9 cellular contexts compared by ENCODE assay signal in genomic region chr4:5037553-5038551, GRCh38. TPM values are rescaled to one million over a fixed set of nuclear protein-coding genes. Genes with fewer than 3 reads are reported as not detected.
DNase-seq lines count a peak whose midpoint lies in the region; ATAC-seq, FAIRE-seq and TF ChIP-seq lines count a peak whose summit lies in the region.
"Had no signal": no experiment of that assay in that cellular context is flagged by ENCODE, and none has a peak within 500 bp of the region (broad histone marks: within the 10 kb centered on the region; RNA-seq: fewer than 3 reads in every experiment).

No MANE protein-coding gene starts in this region.

- CTCF ChIA-PET in HepG2 (lab: Yijun Ruan, JAX; ENCODE audit: low intra/inter-chr PET ratio, low total read pairs) = no interaction called here

- TF ChIP-seq RAD21 in HepG2 (CRISPR knock-in tag; IDR thresholded peaks at IDR 0.05) = no peak

- peaks cover 34% of the 10 kb centered on the region for H3K4me1 Mint-ChIP-seq in astrocyte (ENCODE audit: low read depth, unreplicated experiment)

- in situ Hi-C loops in HepG2 (cut with HindIII; ENCODE audit: extremely low pct_ligation_motif_present, low pct_unique_long_range_greater_than_20kb) = no loop called here
- in situ Hi-C loops in G401 (cut with HindIII; ENCODE audit: low sequenced_read_pairs) = no loop called here

- peak overlapping the region; percentile 55 for H3K4me3 Mint-ChIP-seq in astrocyte (ENCODE audit: unreplicated experiment)
- H3K4me3 Mint-ChIP-seq: T-helper 1 cell treated with Interleukin-12 subunit alpha and Interleukin-12 subunit beta and Interleukin-4 antibody, amounts not matched to agents 30 μg/mL and 1 μg/mL, for 36 hours had no signal

- TF ChIP-seq EP300 in HepG2 (IDR thresholded peaks at IDR 0.05; ENCODE audit: low read depth in 2 of 2, low read length in 2 of 2) (no peak), HepG2 (CRISPR knock-in tag; IDR thresholded peaks at IDR 0.05; ENCODE audit: borderline replicate concordance) (no peak)

- ATAC-seq in HepG2 (no peak; the same call in 2 of the 3 replicates), GM18867 (IDR thresholded peaks at IDR 0.05; ENCODE audit: unreplicated experiment) (no peak), GM21619 (IDR thresholded peaks at IDR 0.05; ENCODE audit: unreplicated experiment) (no peak)

- H3K27ac ChIP-seq in astrocyte (ENCODE audit: low read depth, low read length) (peak overlapping the region; percentile 72), HepG2 (ENCODE audit: extremely low read length, insufficient read depth, low read length) (no peak overlapping the region)

- H3K4me3 ChIP-seq in astrocyte (ENCODE audit: insufficient read depth, low read depth, low read length) (no peak overlapping the region), HepG2 (replicated peaks in 1 of 3; ENCODE audit: insufficient read depth in 1 of 3, low read depth in 2 of 3, low read length in 3 of 3) (no peak overlapping the region)

- DNase-seq in AG08396 (ENCODE audit: low spot score) (peak; percentile 79), HUDEP-2 (lab: John Stamatoyannopoulos, UW; ENCODE audit: unreplicated experiment in 76 of 76) (peak in 42 of 76 experiments; percentile 8 to 75 (median 40)), astrocyte (ENCODE audit: low read depth) (peak; percentile 94), HepG2 (ENCODE audit: low spot score) (peak; percentile 38), G401 (ENCODE audit: low spot score) (no peak)
- DNase-seq in NK-92 treated with Interleukin-12 subunit alpha and Interleukin-12 subunit beta, amount 100 ng/mL, for 24 hours (lab: John Stamatoyannopoulos, UW) = no peak

- H3K4me1 ChIP-seq in astrocyte (ENCODE audit: insufficient read depth, low read length) = peaks cover 30% of the 10 kb centered on the region
- H3K4me1 ChIP-seq in HepG2 (ENCODE audit: insufficient read depth, low read length) = no peaks in the 10 kb centered on the region

- H4K20me1 ChIP-seq in astrocyte (ENCODE audit: insufficient read depth, low read length) (no peaks in the 10 kb centered on the region), HepG2 (ENCODE audit: insufficient read depth, low read length) (no peaks in the 10 kb centered on the region)

- BruUV-seq in HepG2 (replicated peaks; lab: Mats Ljungman, UMichigan) = no TSS peak

- no peak overlapping the region for H2AFZ ChIP-seq in astrocyte (ENCODE audit: low read depth, low read length)
- H2AFZ ChIP-seq in HepG2 (ENCODE audit: low read length) = no peak overlapping the region

- H3K27me3 ChIP-seq in astrocyte (ENCODE audit: insufficient read depth, low read length) (no peaks in the 10 kb centered on the region), HepG2 (ENCODE audit: control insufficient read depth in 1 of 2, insufficient read depth in 2 of 2, low read length in 2 of 2) (peaks cover 0 to 10% of the 10 kb centered on the region in 2 experiments; a peak in 2 of 5 replicates)

- no peaks in the 10 kb centered on the region for H3K79me2 ChIP-seq in astrocyte (ENCODE audit: insufficient read depth, low read length)
- no peaks in the 10 kb centered on the region for H3K79me2 ChIP-seq in HepG2 (ENCODE audit: insufficient read depth, low read length)

- peak overlapping the region; percentile 99 for H3K27ac Mint-ChIP-seq in astrocyte (ENCODE audit: unreplicated experiment)
- H3K27ac Mint-ChIP-seq: T-helper 1 cell treated with Interleukin-12 subunit alpha and Interleukin-12 subunit beta and Interleukin-4 antibody, amounts not matched to agents 30 μg/mL and 1 μg/mL, for 36 hours had no signal

- no peaks in the 10 kb centered on the region for H3K36me3 Mint-ChIP-seq in astrocyte (ENCODE audit: low read depth, unreplicated experiment)

- H3K9me3 ChIP-seq in astrocyte (ENCODE audit: insufficient read depth, low read depth, low read length) (no peaks in the 10 kb centered on the region), HepG2 (ENCODE audit: low read length) (no peaks in the 10 kb centered on the region)

- peak overlapping the region; percentile 64 for H3K4me2 ChIP-seq in astrocyte (ENCODE audit: low read length)
- no peak overlapping the region for H3K4me2 ChIP-seq in HepG2 (ENCODE audit: low read depth, low read length)

- intact Hi-C loops in HepG2 (cut with micrococcal nuclease; ENCODE audit: unreplicated experiment) = no loop called here

- H3K27me3 Mint-ChIP-seq in astrocyte (ENCODE audit: low read depth, unreplicated experiment) = peaks cover 3% of the 10 kb centered on the region

- H3K36me3 ChIP-seq in astrocyte (ENCODE audit: insufficient read depth, low read length) (no peaks in the 10 kb centered on the region), HepG2 (replicated peaks in 1 of 2; ENCODE audit: control insufficient read depth in 1 of 2, insufficient read depth in 2 of 2, low read length in 2 of 2) (no peaks in the 10 kb centered on the region)

- TF ChIP-seq POLR2A in HepG2 (IDR thresholded peaks at IDR 0.05; ENCODE audit: insufficient read depth in 1 of 2, low read depth in 2 of 2, low read length in 2 of 2) = no peak

- peak; percentile 97 for FAIRE-seq in astrocyte (lab: Jason Lieb, UNC)
- FAIRE-seq in HepG2 (lab: Jason Lieb, UNC) = no peak

- H3K9ac ChIP-seq in astrocyte (ENCODE audit: low read length) (peak overlapping the region; percentile 34), HepG2 (ENCODE audit: insufficient read depth, low read depth, low read length) (no peak overlapping the region)

- TF ChIP-seq CTCF in astrocyte (IDR thresholded peaks at IDR 0.05; ENCODE audit: insufficient read depth, low read depth, low read length) = no peak
- no peak for TF ChIP-seq CTCF in HepG2 (CRISPR knock-in tag; IDR thresholded peaks at IDR 0.05)

- WGBS in HepG2 (ENCODE audit: low lambda C conversion rate) = 13% methylated on average over 8 of the region's 8 CpGs

- no peaks in the 10 kb centered on the region for H3K9me3 Mint-ChIP-seq in astrocyte (ENCODE audit: unreplicated experiment)
- H3K9me3 Mint-ChIP-seq: T-helper 1 cell treated with Interleukin-12 subunit alpha and Interleukin-12 subunit beta and Interleukin-4 antibody, amounts not matched to agents 30 μg/mL and 1 μg/mL, for 36 hours had no signal

- POLR2A ChIA-PET in HepG2 (lab: Yijun Ruan, JAX) = no interaction called here

TF ChIP-seq in HepG2, 621 proteins besides CTCF, POLR2A, EP300 and RAD21 (continues in another document):
- 0 out of 2 replicates have a peak, but pooled peaks have one; percentile 24 for TF ChIP-seq CEBPG (CRISPR knock-in tag; IDR thresholded peaks at IDR 0.05)
- TF ChIP-seq CEBPB (IDR thresholded peaks at IDR 0.05; ENCODE audit: borderline replicate concordance, low read depth, low read length) = peak; percentile 78; the same call in 1 of the 2 replicates

RNA-seq across cellular contexts. Expression of gene STK32B, which starts 13.4 kb away (rescaled TPM):
- total RNA-seq in astrocyte (2.1 and 2.9 TPM in 2 replicates), HepG2 (2016; rRNA removed; fragmentation: Illumina TruSeq; extraction: Trizol) (not detected in 2 replicates)
- not detected in 2 replicates for total RNA-seq in HepG2 (2016; cell fraction: cytosol; rRNA removed; fragmentation: Illumina TruSeq; extraction: Trizol; ENCODE audit: low read depth)
- not detected in 2 replicates for total RNA-seq in HepG2 (2016; cell fraction: insoluble cytoplasmic fraction; rRNA removed; fragmentation: Illumina TruSeq; extraction: Trizol)
- not detected in 2 replicates for total RNA-seq in HepG2 (2016; cell fraction: membrane; rRNA removed; fragmentation: Illumina TruSeq; extraction: Trizol)
- total RNA-seq in HepG2 (2016; cell fraction: nucleus; rRNA removed; fragmentation: Illumina TruSeq; extraction: Trizol) = not detected in 2 replicates
- polyA plus RNA-seq in HepG2 (2011; rRNA removed) = not detected in 2 replicates
- not detected in 2 replicates for polyA plus RNA-seq in HepG2 (2011; cell fraction: cytosol; rRNA removed)
- polyA plus RNA-seq in HepG2 (2011; cell fraction: nucleus; rRNA removed) = not detected in 2 replicates
- not detected in 2 replicates for polyA plus RNA-seq in HepG2 (2012)
- polyA plus RNA-seq in HepG2 (2016; cell fraction: cytosol; fragmentation: Illumina TruSeq; extraction: Trizol; ENCODE audit: low read depth) = not detected in 2 replicates
- not detected in 2 replicates for polyA plus RNA-seq in HepG2 (2016; cell fraction: insoluble cytoplasmic fraction; fragmentation: Illumina TruSeq; extraction: Trizol; ENCODE audit: low read depth)
- polyA plus RNA-seq in HepG2 (2016; cell fraction: membrane; fragmentation: Illumina TruSeq; extraction: Trizol; ENCODE audit: low read depth) = not detected in 2 replicates
- polyA plus RNA-seq in HepG2 (2016; cell fraction: nucleus; fragmentation: Illumina TruSeq; extraction: Trizol; ENCODE audit: insufficient read depth, low read depth) = not detected in 2 replicates
- polyA minus RNA-seq in HepG2 (2011; rRNA and poly(A)+ RNA removed; ENCODE audit: low replicate concordance) = not detected in 2 replicates
- polyA minus RNA-seq in HepG2 (2011; cell fraction: cytosol; rRNA and poly(A)+ RNA removed) = not detected in 2 replicates
- not detected in 2 replicates for polyA minus RNA-seq in HepG2 (2011; cell fraction: nucleus; rRNA and poly(A)+ RNA removed)
- 0.06 and 1.9 TPM in 2 replicates for total RNA-seq in G401 (2014; rRNA removed; shearing (Covaris generic))

RNA-seq across cellular contexts. Expression of gene CYTL1, which starts 18.6 kb away (rescaled TPM):
- total RNA-seq in astrocyte (9.2 and 9.6 TPM in 2 replicates), HepG2 (2016; rRNA removed; fragmentation: Illumina TruSeq; extraction: Trizol) (not detected in 2 replicates)
- not detected in 2 replicates for total RNA-seq in HepG2 (2016; cell fraction: cytosol; rRNA removed; fragmentation: Illumina TruSeq; extraction: Trizol; ENCODE audit: low read depth)
- total RNA-seq in HepG2 (2016; cell fraction: insoluble cytoplasmic fraction; rRNA removed; fragmentation: Illumina TruSeq; extraction: Trizol) = not detected in 2 replicates
- total RNA-seq in HepG2 (2016; cell fraction: membrane; rRNA removed; fragmentation: Illumina TruSeq; extraction: Trizol) = not detected in 2 replicates
- not detected in 2 replicates for total RNA-seq in HepG2 (2016; cell fraction: nucleus; rRNA removed; fragmentation: Illumina TruSeq; extraction: Trizol)
- polyA plus RNA-seq in HepG2 (2011; rRNA removed) = not detected in 2 replicates
- polyA plus RNA-seq in HepG2 (2011; cell fraction: cytosol; rRNA removed) = not detected in 2 replicates
- not detected in 2 replicates for polyA plus RNA-seq in HepG2 (2011; cell fraction: nucleus; rRNA removed)
- not detected in 2 replicates for polyA plus RNA-seq in HepG2 (2012)
- polyA plus RNA-seq in HepG2 (2016; cell fraction: cytosol; fragmentation: Illumina TruSeq; extraction: Trizol; ENCODE audit: low read depth) = not detected in 2 replicates
- not detected in 2 replicates for polyA plus RNA-seq in HepG2 (2016; cell fraction: insoluble cytoplasmic fraction; fragmentation: Illumina TruSeq; extraction: Trizol; ENCODE audit: low read depth)
- not detected in 2 replicates for polyA plus RNA-seq in HepG2 (2016; cell fraction: membrane; fragmentation: Illumina TruSeq; extraction: Trizol; ENCODE audit: low read depth)
- not detected in 2 replicates for polyA plus RNA-seq in HepG2 (2016; cell fraction: nucleus; fragmentation: Illumina TruSeq; extraction: Trizol; ENCODE audit: insufficient read depth, low read depth)
- polyA minus RNA-seq in HepG2 (2011; rRNA and poly(A)+ RNA removed; ENCODE audit: low replicate concordance) = not detected in 2 replicates
- not detected in 2 replicates for polyA minus RNA-seq in HepG2 (2011; cell fraction: cytosol; rRNA and poly(A)+ RNA removed)
- polyA minus RNA-seq in HepG2 (2011; cell fraction: nucleus; rRNA and poly(A)+ RNA removed) = not detected in 2 replicates
- not detected in 2 replicates for total RNA-seq in G401 (2014; rRNA removed; shearing (Covaris generic))

Comparison
In these comparisons a context has a peak if more than half of its experiments do, and no peak if none do; other contexts are left out.
1. DNase-seq: peak in AG08396 (single experiment), HUDEP-2 (42 of 76), astrocyte (single experiment) and HepG2 (single experiment); none in G401 (single experiment) and NK-92 treated with Interleukin-12 subunit alpha and Interleukin-12 subunit beta, amount 100 ng/mL, for 24 hours (single experiment).
2. RNA of gene CYTL1, which starts 18.6 kb away (total RNA-seq): 9.2 to 9.6 TPM in astrocyte; not detected in HepG2 and not detected in G401; every median in the first group is over 10 times any median in the second.